ENCODE assay signal across 27 cellular contexts in the genomic region with DNA sequence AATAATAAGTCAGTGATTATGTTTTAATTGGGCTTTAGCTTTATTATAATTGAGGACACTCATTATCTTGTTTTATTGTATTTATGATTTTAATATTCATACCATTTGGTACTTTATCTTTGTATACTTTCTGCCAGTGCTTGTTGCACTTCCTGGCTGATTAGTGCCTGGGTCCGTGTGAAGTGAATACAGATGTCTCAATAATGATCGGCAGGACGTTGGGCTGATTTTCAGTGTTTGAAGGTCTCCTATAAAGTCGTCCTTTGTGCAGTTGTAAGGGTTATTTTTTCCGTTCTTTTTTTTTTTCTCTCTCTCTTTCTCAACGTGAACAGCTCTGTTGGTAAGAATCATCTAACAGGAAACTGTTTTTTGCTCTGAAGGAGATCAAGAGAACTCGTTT.
"Had no signal": no experiment of that assay in that cellular context is flagged by ENCODE, and none has a peak within 500 bp of the region (broad histone marks: within the 10 kb centered on the region; RNA-seq: fewer than 3 reads in every experiment).

No MANE protein-coding gene starts in this region.

- H3K27me3 Mint-ChIP-seq: activated naive CD4-positive, alpha-beta T cell treated with anti-CD3 and anti-CD28 coated beads, Interleukin-2, amount 10 ng/mL, durations not matched to agents 7 days and 5 days; activated naive CD8-positive, alpha-beta T cell treated with anti-CD3 and anti-CD28 coated beads, Interleukin-2, amount 10 ng/mL, durations not matched to agents 7 days and 5 days; dendritic cell treated with granulocyte-macrophage colony-stimulating factor and Interleukin-4, amounts not matched to agents 40 ng/mL and 50 ng/mL, for 4 days; progenitor cell of endocrine pancreas; stimulated activated naive CD8-positive, alpha-beta T cell treated with anti-CD3 and anti-CD28 coated beads, Interleukin-15, amount 100 ng/mL, for 72 hours had no signal

- H3K9me3 Mint-ChIP-seq: activated naive CD8-positive, alpha-beta T cell treated with anti-CD3 and anti-CD28 coated beads, Interleukin-2, amount 10 ng/mL, durations not matched to agents 7 days and 5 days; activated T-helper 1 cell treated with anti-CD3 and anti-CD28 coated beads, Interleukin-12 subunit alpha, Interleukin-12 subunit beta, Interleukin-2, Interleukin-4 antibody, amounts not matched to agents 30 ng/mL and 10 ng/mL and 1 ng/mL, durations not matched to agents 14 hours and 24 hours and 36 hours; dendritic cell treated with granulocyte-macrophage colony-stimulating factor and Interleukin-4, amounts not matched to agents 40 ng/mL and 50 ng/mL, for 4 days; stimulated activated effector memory CD8-positive, alpha-beta T cell treated with anti-CD3 and anti-CD28 coated beads, Interleukin-12 subunit alpha, Interleukin-12 subunit beta, amount 100 ng/mL, for 72 hours; stimulated activated naive CD8-positive, alpha-beta T cell treated with anti-CD3 and anti-CD28 coated beads, Interleukin-15, amount 100 ng/mL, for 72 hours had no signal

- H3K4me1 ChIP-seq: breast epithelium, esophagus muscularis mucosa, left ventricle myocardium inferior, right lobe of liver, thyroid gland, upper lobe of left lung, vagina had no signal

- H3K9me3 ChIP-seq: breast epithelium, right lobe of liver, thyroid gland, vagina had no signal

- H3K27ac Mint-ChIP-seq: activated naive CD4-positive, alpha-beta T cell treated with anti-CD3 and anti-CD28 coated beads, Interleukin-2, amount 10 ng/mL, durations not matched to agents 7 days and 5 days; activated naive CD8-positive, alpha-beta T cell treated with anti-CD3 and anti-CD28 coated beads, Interleukin-2, amount 10 ng/mL, durations not matched to agents 7 days and 5 days; activated T-helper 1 cell treated with anti-CD3 and anti-CD28 coated beads, Interleukin-12 subunit alpha, Interleukin-12 subunit beta, Interleukin-2, Interleukin-4 antibody, amounts not matched to agents 30 ng/mL and 10 ng/mL and 1 ng/mL, durations not matched to agents 14 hours and 24 hours and 36 hours; dendritic cell treated with granulocyte-macrophage colony-stimulating factor and Interleukin-4, amounts not matched to agents 40 ng/mL and 50 ng/mL, for 4 days; progenitor cell of endocrine pancreas; stimulated activated effector memory CD8-positive, alpha-beta T cell treated with anti-CD3 and anti-CD28 coated beads, Interleukin-12 subunit alpha, Interleukin-12 subunit beta, amount 100 ng/mL, for 72 hours; stimulated activated naive CD8-positive, alpha-beta T cell treated with anti-CD3 and anti-CD28 coated beads, Interleukin-15, amount 100 ng/mL, for 72 hours had no signal

- H3K4me3 Mint-ChIP-seq: activated naive CD4-positive, alpha-beta T cell treated with anti-CD3 and anti-CD28 coated beads, Interleukin-2, amount 10 ng/mL, durations not matched to agents 7 days and 5 days; activated naive CD8-positive, alpha-beta T cell treated with anti-CD3 and anti-CD28 coated beads, Interleukin-2, amount 10 ng/mL, durations not matched to agents 7 days and 5 days; activated T-helper 1 cell treated with anti-CD3 and anti-CD28 coated beads, Interleukin-12 subunit alpha, Interleukin-12 subunit beta, Interleukin-2, Interleukin-4 antibody, amounts not matched to agents 30 ng/mL and 10 ng/mL and 1 ng/mL, durations not matched to agents 14 hours and 24 hours and 36 hours; dendritic cell treated with granulocyte-macrophage colony-stimulating factor and Interleukin-4, amounts not matched to agents 40 ng/mL and 50 ng/mL, for 4 days; nephron progenitor cell; stimulated activated effector memory CD8-positive, alpha-beta T cell treated with anti-CD3 and anti-CD28 coated beads, Interleukin-12 subunit alpha, Interleukin-12 subunit beta, amount 100 ng/mL, for 72 hours; stimulated activated naive CD8-positive, alpha-beta T cell treated with anti-CD3 and anti-CD28 coated beads, Interleukin-15, amount 100 ng/mL, for 72 hours had no signal

- H3K36me3 Mint-ChIP-seq: activated naive CD4-positive, alpha-beta T cell treated with anti-CD3 and anti-CD28 coated beads, Interleukin-2, amount 10 ng/mL, durations not matched to agents 7 days and 5 days; activated naive CD8-positive, alpha-beta T cell treated with anti-CD3 and anti-CD28 coated beads, Interleukin-2, amount 10 ng/mL, durations not matched to agents 7 days and 5 days; stimulated activated effector memory CD8-positive, alpha-beta T cell treated with anti-CD3 and anti-CD28 coated beads, Interleukin-12 subunit alpha, Interleukin-12 subunit beta, amount 100 ng/mL, for 72 hours had no signal

- H3K4me1 Mint-ChIP-seq: activated naive CD4-positive, alpha-beta T cell treated with anti-CD3 and anti-CD28 coated beads, Interleukin-2, amount 10 ng/mL, durations not matched to agents 7 days and 5 days; activated naive CD8-positive, alpha-beta T cell treated with anti-CD3 and anti-CD28 coated beads, Interleukin-2, amount 10 ng/mL, durations not matched to agents 7 days and 5 days; stimulated activated effector memory CD8-positive, alpha-beta T cell treated with anti-CD3 and anti-CD28 coated beads, Interleukin-12 subunit alpha, Interleukin-12 subunit beta, amount 100 ng/mL, for 72 hours; stimulated activated naive CD8-positive, alpha-beta T cell treated with anti-CD3 and anti-CD28 coated beads, Interleukin-15, amount 100 ng/mL, for 72 hours had no signal

- H3K27me3 ChIP-seq: breast epithelium, esophagus muscularis mucosa, right lobe of liver, thyroid gland, upper lobe of left lung, vagina had no signal

- H3K36me3 ChIP-seq: breast epithelium, esophagus muscularis mucosa, left ventricle myocardium inferior, right lobe of liver, thyroid gland, upper lobe of left lung, vagina had no signal

- DNase-seq: activated CD4-positive, alpha-beta T cell treated with anti-CD3 and anti-CD28 coated beads for 48 hours; activated CD4-positive, alpha-beta T cell treated with anti-CD3 and anti-CD28 coated beads, Interleukin-2, amount 50 U/mL, for 48 hours; activated CD8-positive, alpha-beta memory T cell treated with anti-CD3 and anti-CD28 coated beads for 24 hours; activated effector memory CD4-positive, alpha-beta T cell treated with anti-CD3 and anti-CD28 coated beads, Interleukin-2, amount 50 U/mL, for 16 hours; activated naive CD4-positive, alpha-beta T cell treated with anti-CD3 and anti-CD28 coated beads, Interleukin-2, amount 10 ng/mL, durations not matched to agents 7 days and 5 days; activated naive CD8-positive, alpha-beta T cell treated with anti-CD3 and anti-CD28 coated beads, Interleukin-2, amount 10 ng/mL, durations not matched to agents 7 days and 5 days; activated T-cell treated with anti-CD3 and anti-CD28 coated beads, Interleukin-2, amount 50 U/mL, for 1 hour; central memory CD4-positive, alpha-beta T cell; effector CD4-positive, alpha-beta T cell; foreskin melanocyte; glutamatergic neuron; islet precursor cell; left ventricle myocardium inferior; nephron progenitor cell; right lobe of liver; stimulated activated CD4-positive, alpha-beta T cell treated with anti-CD3 and anti-CD28 coated beads, Interleukin-4, amount 100 ng/mL, for 24 hours; stimulated activated naive CD8-positive, alpha-beta T cell treated with anti-CD3 and anti-CD28 coated beads, Interleukin-15, amount 100 ng/mL, for 72 hours; thyroid gland; upper lobe of left lung had no signal

- ATAC-seq: right lobe of liver; stimulated activated effector memory CD8-positive, alpha-beta T cell treated with anti-CD3 and anti-CD28 coated beads, Interleukin-12 subunit alpha, Interleukin-12 subunit beta, amount 100 ng/mL, for 72 hours; stimulated activated naive CD8-positive, alpha-beta T cell treated with anti-CD3 and anti-CD28 coated beads, Interleukin-15, amount 100 ng/mL, for 72 hours had no signal

- H3K4me3 ChIP-seq: breast epithelium, esophagus muscularis mucosa, left ventricle myocardium inferior, lung, right lobe of liver, thyroid gland, upper lobe of left lung, vagina had no signal

- H3K27ac ChIP-seq: breast epithelium, esophagus muscularis mucosa, left ventricle myocardium inferior, right lobe of liver, thyroid gland, upper lobe of left lung, vagina had no signal
